ENCODE assay signal across 8 cellular contexts in genomic region chr9:76441551-76442322, GRCh38. TPM values are rescaled to one million over a fixed set of nuclear protein-coding genes. Genes with fewer than 3 reads are reported as not detected.
A peak's percentile ranks its signal among the peaks of the same experiment; 100 is the strongest.
DNase-seq lines count a peak whose midpoint lies in the region; ATAC-seq and TF ChIP-seq lines count a peak whose summit lies in the region.

No MANE protein-coding gene starts in this region.

- H3K4me3 ChIP-seq in CD4-positive, CD25-positive, alpha-beta regulatory T cell (ENCODE audit: low read depth, low read length): peak overlapping the region; percentile 41
- no peak overlapping the region for H3K4me3 ChIP-seq in cardiac fibroblast (replicated peaks in 1 of 2; ENCODE audit: low read depth in 2 of 2, low read length in 2 of 2)
- no peak overlapping the region for H3K4me3 ChIP-seq in colonic mucosa

- intact Hi-C loops in colonic mucosa (cut with DNase I): no loop called here

- peak overlapping the region; percentile 6 to 79 (median 9) for H3K4me3 Mint-ChIP-seq in CD4-positive, CD25-positive, alpha-beta regulatory T cell

- peak overlapping the region in 2 of 3 donors; percentile 70 to 82 for H3K27ac Mint-ChIP-seq in CD4-positive, CD25-positive, alpha-beta regulatory T cell

- no peaks in the 10 kb centered on the region for H3K27me3 Mint-ChIP-seq in CD4-positive, CD25-positive, alpha-beta regulatory T cell

- peak overlapping the region; percentile 34 for H3K27ac ChIP-seq in CD4-positive, CD25-positive, alpha-beta regulatory T cell (ENCODE audit: insufficient read depth, low read length, poor library complexity, severe bottlenecking)
- H3K27ac ChIP-seq in colonic mucosa: no peak overlapping the region

- peaks cover 7 to 46% (median 25%) of the 10 kb centered on the region in 4 donors for H3K4me1 Mint-ChIP-seq in CD4-positive, CD25-positive, alpha-beta regulatory T cell

- ATAC-seq in CD4-positive, CD25-positive, alpha-beta regulatory T cell (ENCODE audit: low read depth in 2 of 2): peak; percentile 46 to 60
- ATAC-seq in GM19467 (IDR thresholded peaks at IDR 0.05; ENCODE audit: unreplicated experiment) (peak; percentile 45), HG03457 (IDR thresholded peaks at IDR 0.05; ENCODE audit: unreplicated experiment) (peak; percentile 57)

- peak in 1 of 3 donors; percentile 40 for DNase-seq in CD4-positive, CD25-positive, alpha-beta regulatory T cell
- peak; percentile 35 to 88 for DNase-seq in cardiac fibroblast (ENCODE audit: low read depth in 2 of 2)
- DNase-seq in NCI-H187 (lab: John Stamatoyannopoulos, UW): no peak
- DNase-seq in C1 segment of cervical spinal cord (lab: John Stamatoyannopoulos, UW): no peak
- DNase-seq in colonic mucosa: no peak
- DNase-seq in SW480 (ENCODE audit: low spot score): no peak

- H3K9me3 ChIP-seq in CD4-positive, CD25-positive, alpha-beta regulatory T cell (ENCODE audit: control insufficient read depth in 2 of 2, low read length in 2 of 2): no peaks in the 10 kb centered on the region
- no peaks in the 10 kb centered on the region for H3K9me3 ChIP-seq in colonic mucosa

- H3K9ac ChIP-seq in colonic mucosa (ENCODE audit: low read depth in 2 of 2, low read length in 2 of 2): no peak overlapping the region

- H3K9me3 Mint-ChIP-seq in CD4-positive, CD25-positive, alpha-beta regulatory T cell: no peaks in the 10 kb centered on the region

- H3K36me3 ChIP-seq in CD4-positive, CD25-positive, alpha-beta regulatory T cell (ENCODE audit: control insufficient read depth, insufficient read depth, low read length): no peaks in the 10 kb centered on the region
- H3K36me3 ChIP-seq in colonic mucosa: no peaks in the 10 kb centered on the region

- peaks cover 3% of the 10 kb centered on the region for H3K36me3 Mint-ChIP-seq in CD4-positive, CD25-positive, alpha-beta regulatory T cell

- no peaks in the 10 kb centered on the region for H3K27me3 ChIP-seq in CD4-positive, CD25-positive, alpha-beta regulatory T cell (ENCODE audit: control insufficient read depth, insufficient read depth, low read length)
- H3K27me3 ChIP-seq in colonic mucosa: no peaks in the 10 kb centered on the region

- H3K4me1 ChIP-seq in CD4-positive, CD25-positive, alpha-beta regulatory T cell (ENCODE audit: control insufficient read depth, insufficient read depth, low read length, poor library complexity, severe bottlenecking): peaks cover 20% of the 10 kb centered on the region
- no peaks in the 10 kb centered on the region for H3K4me1 ChIP-seq in colonic mucosa

- TF ChIP-seq CTCF in cardiac fibroblast (IDR thresholded peaks at IDR 0.05; ENCODE audit: low read depth, low read length) (no peak), colonic mucosa (IDR thresholded peaks at IDR 0.05) (no peak)

RNA-seq across cellular contexts. Expression of gene GCNT1, which starts 17.2 kb away (rescaled TPM):
- total RNA-seq in CD4-positive, CD25-positive, alpha-beta regulatory T cell: 10.4 TPM
- 10 to 100 TPM in 2 of 4 donors, 1 to 10 TPM in 2; 4.5 to 12.7 (median 10.5) TPM for polyA plus RNA-seq in CD4-positive, CD25-positive, alpha-beta regulatory T cell
- total RNA-seq in colonic mucosa: 10 to 100 TPM; 36.5 to 59.9 TPM

RNA-seq across cellular contexts. Expression of gene RFK, which starts 47.5 kb away (rescaled TPM):
- 12.4 TPM for total RNA-seq in CD4-positive, CD25-positive, alpha-beta regulatory T cell
- polyA plus RNA-seq in CD4-positive, CD25-positive, alpha-beta regulatory T cell: 10 to 100 TPM; 31.3 to 39.7 (median 35.0) TPM
- 10 to 100 TPM; 28.1 to 59.4 TPM for total RNA-seq in colonic mucosa

Comparison
In these comparisons a context has a peak if more than half of its experiments do, and no peak if none do; other contexts are left out.
1. DNase-seq: peak in cardiac fibroblast (2 of 2); none in NCI-H187 (0 of 2), C1 segment of cervical spinal cord (0 of 14), colonic mucosa (single experiment) and SW480 (single experiment).
2. Peak in every context shown above with its lines, with median percentiles within 50 percentile points of each other: ATAC-seq.